12 cellular contexts compared by ENCODE assay signal in genomic region chr10:78605800-78606350, GRCh38.
DNase-seq lines count a peak whose midpoint lies in the region; ATAC-seq and TF ChIP-seq lines count a peak whose summit lies in the region.
"Had no signal": no experiment of that assay in that cellular context is flagged by ENCODE, and none has a peak within 500 bp of the region (broad histone marks: within the 10 kb centered on the region; RNA-seq: fewer than 3 reads in every experiment).

No MANE protein-coding gene starts in this region.

- no peaks in the 10 kb centered on the region for H3K79me2 ChIP-seq in mammary epithelial cell (ENCODE audit: insufficient read depth, low read length)

- no peak overlapping the region for H3K4me2 ChIP-seq in mammary epithelial cell (ENCODE audit: insufficient read depth, low read depth, low read length)

- H3K9me3 ChIP-seq in mammary epithelial cell (replicated peaks; ENCODE audit: insufficient read depth, low read length) = peaks cover 2% of the 10 kb centered on the region

- no peaks in the 10 kb centered on the region for H3K36me3 ChIP-seq in mammary epithelial cell (ENCODE audit: insufficient read depth, low read length)
- H3K36me3 ChIP-seq: esophagus squamous epithelium had no signal

- no peak overlapping the region for H3K4me3 ChIP-seq in mammary epithelial cell (replicated peaks in 1 of 3; ENCODE audit: insufficient read depth in 1 of 3, low read depth in 2 of 3, low read length in 3 of 3)
- H3K4me3 ChIP-seq: esophagus squamous epithelium, lung had no signal

- dilution Hi-C loops in mammary epithelial cell (cut with HindIII; ENCODE audit: low sequenced_read_pairs) = no loop called here

- no peak overlapping the region for H3K27ac ChIP-seq in mammary epithelial cell (ENCODE audit: insufficient read depth, low read depth, low read length)
- H3K27ac ChIP-seq: 22Rv1, esophagus squamous epithelium had no signal

- intact Hi-C loops in mammary epithelial cell (cut with micrococcal nuclease) = loop anchor here (1.0 to 5.0 kb wide), 3 partner anchors 303 to 591 kb away; no protein-coding TSS in a partner anchor

- H3K4me1 ChIP-seq in mammary epithelial cell (ENCODE audit: insufficient read depth, low read length) = no peaks in the 10 kb centered on the region
- H3K4me1 ChIP-seq: esophagus squamous epithelium had no signal

- DNase-seq in DMS 273 (lab: John Stamatoyannopoulos, UW; ENCODE audit: unreplicated experiment) (peak; percentile 36), DMS 273 treated with DMSO at 0.1 percent for 48 hours (lab: John Stamatoyannopoulos, UW) (no peak), M059J (ENCODE audit: low read depth) (peak; percentile 66), mammary epithelial cell (peak; percentile 61), lung microvascular endothelial cell (ENCODE audit: low read depth in 2 of 2) (peak; percentile 5 to 15), UCSD-AML1 (lab: John Stamatoyannopoulos, UW; ENCODE audit: unreplicated experiment) (no peak)
- DNase-seq: activated CD8-positive, alpha-beta memory T cell treated with anti-CD3 and anti-CD28 coated beads, Interleukin-2, amount 10 ng/mL, durations not matched to agents 7 days and 5 days; esophagus squamous epithelium had no signal

- WGBS in mammary epithelial cell (ENCODE audit: low coverage, missing lambda C conversion rate) = 0% methylated on average over 1 of the region's 4 CpGs

- no peak for ATAC-seq in activated CD4-positive, CD25-positive, alpha-beta regulatory T cell treated with anti-CD3 and anti-CD28 coated beads, Interleukin-2, amount 50 U/mL, for 24 hours
- ATAC-seq in GM21717 (IDR thresholded peaks at IDR 0.05; ENCODE audit: unreplicated experiment) = no peak
- ATAC-seq: activated CD8-positive, alpha-beta memory T cell treated with anti-CD3 and anti-CD28 coated beads, Interleukin-2, amount 10 ng/mL, durations not matched to agents 7 days and 5 days had no signal

- BruUV-seq in mammary epithelial cell (replicated peaks; lab: Mats Ljungman, UMichigan) = no TSS peak

- CTCF ChIA-PET in mammary epithelial cell (lab: Charles Lee; ENCODE audit: low non-redundant PET) = interaction anchor here (0.6 to 0.7 kb wide), 4 partner anchors 130 to 576 kb away, joined by 3 to 5 read pairs (median 4); partner anchors contain the start of gene POLR3A

- TF ChIP-seq CTCF in mammary epithelial cell (conservative IDR thresholded peaks at IDR 0.05 in 1 of 2, IDR thresholded peaks at IDR 0.05 in 1 of 2; ENCODE audit: extremely low read depth in 1 of 2, insufficient read depth in 1 of 2, low read depth in 1 of 2, low read length in 2 of 2) = peak; percentile 30 to 51

- H2AFZ ChIP-seq in mammary epithelial cell (ENCODE audit: low read depth, low read length) = no peak overlapping the region

- no peaks in the 10 kb centered on the region for H4K20me1 ChIP-seq in mammary epithelial cell (ENCODE audit: insufficient read depth, low read length)

- peaks cover 3% of the 10 kb centered on the region for H3K27me3 ChIP-seq in mammary epithelial cell (ENCODE audit: insufficient read depth, low read length)

- in situ Hi-C loops in mammary epithelial cell (cut with MboI; ENCODE audit: low sequenced_read_pairs in 2 of 2) = no loop called here

- H3K9ac ChIP-seq in mammary epithelial cell (ENCODE audit: insufficient read depth, low read length) = no peak overlapping the region

Comparison
In these comparisons a context has a peak if more than half of its experiments do, and no peak if none do; other contexts are left out.
1. DNase-seq: peak in DMS 273 (single experiment), M059J (single experiment), mammary epithelial cell (single experiment) and lung microvascular endothelial cell (2 of 2); none in DMS 273 treated with DMSO at 0.1 percent for 48 hours (single experiment) and UCSD-AML1 (single experiment).